1 cellular context compared by ENCODE assay signal in the genomic region with DNA sequence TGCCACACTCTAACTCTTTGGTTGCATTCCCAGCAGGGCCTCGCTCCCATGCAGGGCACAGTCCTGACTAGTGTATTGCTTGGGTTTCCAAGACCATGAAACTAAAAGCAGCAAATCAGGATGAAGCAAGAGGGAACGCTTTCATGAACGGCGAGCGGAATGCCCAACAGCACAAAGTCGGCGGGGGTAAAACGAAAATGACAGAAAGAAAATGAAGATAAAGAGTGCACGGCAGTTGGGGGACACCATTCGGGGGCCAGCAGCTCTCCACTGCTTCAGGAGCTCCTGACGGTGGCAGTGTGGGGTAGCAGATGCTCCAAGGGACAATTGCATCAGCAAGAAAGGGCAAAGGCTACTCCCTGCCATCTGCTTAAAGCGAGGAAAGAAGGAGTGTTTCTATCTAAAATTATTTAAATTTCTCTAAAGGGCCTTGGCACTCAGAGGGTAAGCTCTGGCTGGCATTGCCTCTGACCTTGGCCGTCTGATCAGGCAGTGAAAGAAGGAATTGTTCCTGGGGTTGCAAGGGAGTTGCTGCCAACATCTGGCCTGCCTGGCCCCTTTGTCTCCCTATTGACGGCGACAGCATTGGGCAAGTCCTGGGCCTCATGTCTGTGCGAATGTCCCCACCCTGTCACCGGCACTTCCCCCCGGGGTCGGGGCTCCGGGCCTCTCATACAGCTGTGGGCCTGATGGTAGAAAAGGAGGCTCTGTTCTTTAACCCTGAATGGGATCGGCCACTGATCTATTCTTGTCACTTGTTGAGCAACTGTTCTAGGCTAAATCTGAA.
TF ChIP-seq lines count a peak whose summit lies in the region.

No MANE protein-coding gene starts in this region.

TF ChIP-seq in HepG2, 621 proteins besides CTCF, POLR2A, EP300 and RAD21 (continued from another document and continues in another):
- TF ChIP-seq, protein P1, sequence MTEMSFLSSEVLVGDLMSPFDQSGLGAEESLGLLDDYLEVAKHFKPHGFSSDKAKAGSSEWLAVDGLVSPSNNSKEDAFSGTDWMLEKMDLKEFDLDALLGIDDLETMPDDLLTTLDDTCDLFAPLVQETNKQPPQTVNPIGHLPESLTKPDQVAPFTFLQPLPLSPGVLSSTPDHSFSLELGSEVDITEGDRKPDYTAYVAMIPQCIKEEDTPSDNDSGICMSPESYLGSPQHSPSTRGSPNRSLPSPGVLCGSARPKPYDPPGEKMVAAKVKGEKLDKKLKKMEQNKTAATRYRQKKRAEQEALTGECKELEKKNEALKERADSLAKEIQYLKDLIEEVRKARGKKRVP (CRISPR knock-in tag; IDR thresholded peaks at IDR 0.05) = peak; percentile 68 to 98; a peak in 3 of 4 replicates
- no peak for TF ChIP-seq ETV5 (CRISPR knock-in tag; IDR thresholded peaks at IDR 0.05; ENCODE audit: borderline replicate concordance)
- TF ChIP-seq, protein P2, sequence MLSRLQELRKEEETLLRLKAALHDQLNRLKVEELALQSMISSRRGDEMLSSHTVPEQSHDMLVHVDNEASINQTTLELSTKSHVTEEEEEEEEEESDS (CRISPR knock-in tag; IDR thresholded peaks at IDR 0.05; ENCODE audit: borderline replicate concordance) = no peak
- no peak for TF ChIP-seq ZFP36L1 (CRISPR knock-in tag; IDR thresholded peaks at IDR 0.05)
- TF ChIP-seq, protein P3, sequence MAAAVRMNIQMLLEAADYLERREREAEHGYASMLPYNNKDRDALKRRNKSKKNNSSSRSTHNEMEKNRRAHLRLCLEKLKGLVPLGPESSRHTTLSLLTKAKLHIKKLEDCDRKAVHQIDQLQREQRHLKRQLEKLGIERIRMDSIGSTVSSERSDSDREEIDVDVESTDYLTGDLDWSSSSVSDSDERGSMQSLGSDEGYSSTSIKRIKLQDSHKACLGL (CRISPR knock-in tag; IDR thresholded peaks at IDR 0.05) = no peak
- no peak for TF ChIP-seq RFXANK (CRISPR knock-in tag; IDR thresholded peaks at IDR 0.05)
- TF ChIP-seq KLF15 (CRISPR knock-in tag; IDR thresholded peaks at IDR 0.05; ENCODE audit: borderline replicate concordance) = no peak
- no peak; the same call in 1 of the 2 replicates for TF ChIP-seq KLF11 (CRISPR knock-in tag; IDR thresholded peaks at IDR 0.05)
- no peak for TF ChIP-seq ZMYM2 (CRISPR knock-in tag; IDR thresholded peaks at IDR 0.05)
- no peak for TF ChIP-seq SNAI1 (CRISPR knock-in tag; IDR thresholded peaks at IDR 0.05; ENCODE audit: borderline replicate concordance)
- TF ChIP-seq, protein P4, sequence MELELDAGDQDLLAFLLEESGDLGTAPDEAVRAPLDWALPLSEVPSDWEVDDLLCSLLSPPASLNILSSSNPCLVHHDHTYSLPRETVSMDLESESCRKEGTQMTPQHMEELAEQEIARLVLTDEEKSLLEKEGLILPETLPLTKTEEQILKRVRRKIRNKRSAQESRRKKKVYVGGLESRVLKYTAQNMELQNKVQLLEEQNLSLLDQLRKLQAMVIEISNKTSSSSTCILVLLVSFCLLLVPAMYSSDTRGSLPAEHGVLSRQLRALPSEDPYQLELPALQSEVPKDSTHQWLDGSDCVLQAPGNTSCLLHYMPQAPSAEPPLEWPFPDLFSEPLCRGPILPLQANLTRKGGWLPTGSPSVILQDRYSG (CRISPR knock-in tag; IDR thresholded peaks at IDR 0.05) = no peak
- TF ChIP-seq ZNF543 (CRISPR knock-in tag; IDR thresholded peaks at IDR 0.05) = no peak
- TF ChIP-seq POGZ (CRISPR knock-in tag; IDR thresholded peaks at IDR 0.05) = no peak
- TF ChIP-seq NFIC (IDR thresholded peaks at IDR 0.05; ENCODE audit: low read length) = no peak
- TF ChIP-seq, protein P5, sequence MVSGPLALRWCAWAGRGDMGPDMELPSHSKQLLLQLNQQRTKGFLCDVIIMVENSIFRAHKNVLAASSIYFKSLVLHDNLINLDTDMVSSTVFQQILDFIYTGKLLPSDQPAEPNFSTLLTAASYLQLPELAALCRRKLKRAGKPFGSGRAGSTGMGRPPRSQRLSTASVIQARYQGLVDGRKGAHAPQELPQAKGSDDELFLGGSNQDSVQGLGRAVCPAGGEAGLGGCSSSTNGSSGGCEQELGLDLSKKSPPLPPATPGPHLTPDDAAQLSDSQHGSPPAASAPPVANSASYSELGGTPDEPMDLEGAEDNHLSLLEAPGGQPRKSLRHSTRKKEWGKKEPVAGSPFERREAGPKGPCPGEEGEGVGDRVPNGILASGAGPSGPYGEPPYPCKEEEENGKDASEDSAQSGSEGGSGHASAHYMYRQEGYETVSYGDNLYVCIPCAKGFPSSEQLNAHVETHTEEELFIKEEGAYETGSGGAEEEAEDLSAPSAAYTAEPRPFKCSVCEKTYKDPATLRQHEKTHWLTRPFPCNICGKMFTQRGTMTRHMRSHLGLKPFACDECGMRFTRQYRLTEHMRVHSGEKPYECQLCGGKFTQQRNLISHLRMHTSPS (CRISPR knock-in tag; IDR thresholded peaks at IDR 0.05; ENCODE audit: low read depth) = peak; percentile 44
- TF ChIP-seq KAT8 (CRISPR knock-in tag; IDR thresholded peaks at IDR 0.05) = no peak
- TF ChIP-seq, protein P6, sequence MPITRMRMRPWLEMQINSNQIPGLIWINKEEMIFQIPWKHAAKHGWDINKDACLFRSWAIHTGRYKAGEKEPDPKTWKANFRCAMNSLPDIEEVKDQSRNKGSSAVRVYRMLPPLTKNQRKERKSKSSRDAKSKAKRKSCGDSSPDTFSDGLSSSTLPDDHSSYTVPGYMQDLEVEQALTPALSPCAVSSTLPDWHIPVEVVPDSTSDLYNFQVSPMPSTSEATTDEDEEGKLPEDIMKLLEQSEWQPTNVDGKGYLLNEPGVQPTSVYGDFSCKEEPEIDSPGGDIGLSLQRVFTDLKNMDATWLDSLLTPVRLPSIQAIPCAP (CRISPR knock-in tag; IDR thresholded peaks at IDR 0.05; ENCODE audit: low read depth) = no peak
- TF ChIP-seq HNRNPH1 (optimal IDR thresholded peaks at IDR 0.05; ENCODE audit: low read depth, low read length) = no peak
- no peak for TF ChIP-seq MTF1 (CRISPR knock-in tag; IDR thresholded peaks at IDR 0.05)
- TF ChIP-seq ZSCAN31 (CRISPR knock-in tag; IDR thresholded peaks at IDR 0.05; ENCODE audit: low read depth) = no peak
- TF ChIP-seq, protein P7, sequence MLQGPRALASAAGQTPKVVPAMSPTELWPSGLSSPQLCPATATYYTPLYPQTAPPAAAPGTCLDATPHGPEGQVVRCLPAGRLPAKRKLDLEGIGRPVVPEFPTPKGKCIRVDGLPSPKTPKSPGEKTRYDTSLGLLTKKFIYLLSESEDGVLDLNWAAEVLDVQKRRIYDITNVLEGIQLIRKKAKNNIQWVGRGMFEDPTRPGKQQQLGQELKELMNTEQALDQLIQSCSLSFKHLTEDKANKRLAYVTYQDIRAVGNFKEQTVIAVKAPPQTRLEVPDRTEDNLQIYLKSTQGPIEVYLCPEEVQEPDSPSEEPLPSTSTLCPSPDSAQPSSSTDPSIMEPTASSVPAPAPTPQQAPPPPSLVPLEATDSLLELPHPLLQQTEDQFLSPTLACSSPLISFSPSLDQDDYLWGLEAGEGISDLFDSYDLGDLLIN (CRISPR knock-in tag; IDR thresholded peaks at IDR 0.05; ENCODE audit: borderline replicate concordance) = no peak
- TF ChIP-seq, protein P8, sequence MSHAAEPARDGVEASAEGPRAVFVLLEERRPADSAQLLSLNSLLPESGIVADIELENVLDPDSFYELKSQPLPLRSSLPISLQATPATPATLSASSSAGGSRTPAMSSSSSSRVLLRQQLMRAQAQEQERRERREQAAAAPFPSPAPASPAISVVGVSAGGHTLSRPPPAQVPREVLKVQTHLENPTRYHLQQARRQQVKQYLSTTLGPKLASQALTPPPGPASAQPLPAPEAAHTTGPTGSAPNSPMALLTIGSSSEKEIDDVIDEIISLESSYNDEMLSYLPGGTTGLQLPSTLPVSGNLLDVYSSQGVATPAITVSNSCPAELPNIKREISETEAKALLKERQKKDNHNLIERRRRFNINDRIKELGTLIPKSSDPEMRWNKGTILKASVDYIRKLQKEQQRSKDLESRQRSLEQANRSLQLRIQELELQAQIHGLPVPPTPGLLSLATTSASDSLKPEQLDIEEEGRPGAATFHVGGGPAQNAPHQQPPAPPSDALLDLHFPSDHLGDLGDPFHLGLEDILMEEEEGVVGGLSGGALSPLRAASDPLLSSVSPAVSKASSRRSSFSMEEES (CRISPR knock-in tag; IDR thresholded peaks at IDR 0.05) = no peak
- no peak for TF ChIP-seq TP53 (CRISPR knock-in tag; conservative IDR thresholded peaks at IDR 0.05)
- peak; percentile 54; the same call in 1 of the 2 replicates for TF ChIP-seq BCL6 (CRISPR knock-in tag; IDR thresholded peaks at IDR 0.05)
- no peak for TF ChIP-seq ZNF839 (CRISPR knock-in tag; IDR thresholded peaks at IDR 0.05; ENCODE audit: borderline replicate concordance)
- TF ChIP-seq, protein P9, sequence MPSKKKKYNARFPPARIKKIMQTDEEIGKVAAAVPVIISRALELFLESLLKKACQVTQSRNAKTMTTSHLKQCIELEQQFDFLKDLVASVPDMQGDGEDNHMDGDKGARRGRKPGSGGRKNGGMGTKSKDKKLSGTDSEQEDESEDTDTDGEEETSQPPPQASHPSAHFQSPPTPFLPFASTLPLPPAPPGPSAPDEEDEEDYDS (CRISPR knock-in tag; IDR thresholded peaks at IDR 0.05) = no peak
- TF ChIP-seq, protein P10, sequence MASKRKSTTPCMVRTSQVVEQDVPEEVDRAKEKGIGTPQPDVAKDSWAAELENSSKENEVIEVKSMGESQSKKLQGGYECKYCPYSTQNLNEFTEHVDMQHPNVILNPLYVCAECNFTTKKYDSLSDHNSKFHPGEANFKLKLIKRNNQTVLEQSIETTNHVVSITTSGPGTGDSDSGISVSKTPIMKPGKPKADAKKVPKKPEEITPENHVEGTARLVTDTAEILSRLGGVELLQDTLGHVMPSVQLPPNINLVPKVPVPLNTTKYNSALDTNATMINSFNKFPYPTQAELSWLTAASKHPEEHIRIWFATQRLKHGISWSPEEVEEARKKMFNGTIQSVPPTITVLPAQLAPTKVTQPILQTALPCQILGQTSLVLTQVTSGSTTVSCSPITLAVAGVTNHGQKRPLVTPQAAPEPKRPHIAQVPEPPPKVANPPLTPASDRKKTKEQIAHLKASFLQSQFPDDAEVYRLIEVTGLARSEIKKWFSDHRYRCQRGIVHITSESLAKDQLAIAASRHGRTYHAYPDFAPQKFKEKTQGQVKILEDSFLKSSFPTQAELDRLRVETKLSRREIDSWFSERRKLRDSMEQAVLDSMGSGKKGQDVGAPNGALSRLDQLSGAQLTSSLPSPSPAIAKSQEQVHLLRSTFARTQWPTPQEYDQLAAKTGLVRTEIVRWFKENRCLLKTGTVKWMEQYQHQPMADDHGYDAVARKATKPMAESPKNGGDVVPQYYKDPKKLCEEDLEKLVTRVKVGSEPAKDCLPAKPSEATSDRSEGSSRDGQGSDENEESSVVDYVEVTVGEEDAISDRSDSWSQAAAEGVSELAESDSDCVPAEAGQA (IDR thresholded peaks at IDR 0.05; ENCODE audit: low read depth) = no peak
- TF ChIP-seq, protein P10 (CRISPR knock-in tag; IDR thresholded peaks at IDR 0.05; ENCODE audit: borderline replicate concordance) = no peak
- TF ChIP-seq HNRNPL (IDR thresholded peaks at IDR 0.05; ENCODE audit: low read depth, low read length) = peak; percentile 87
- no peak for TF ChIP-seq ZNF83 (CRISPR knock-in tag; IDR thresholded peaks at IDR 0.05; ENCODE audit: borderline replicate concordance)
- TF ChIP-seq NCOA1 (CRISPR knock-in tag; IDR thresholded peaks at IDR 0.05) = no peak
- TF ChIP-seq SKI (IDR thresholded peaks at IDR 0.05; ENCODE audit: partially characterized antibody) = peak; percentile 75
- TF ChIP-seq ZNF562 (CRISPR knock-in tag; IDR thresholded peaks at IDR 0.05; ENCODE audit: borderline replicate concordance) = no peak
- no peak for TF ChIP-seq ZNF484 (CRISPR knock-in tag; IDR thresholded peaks at IDR 0.05; ENCODE audit: borderline replicate concordance, low read depth)
- TF ChIP-seq, protein P11, sequence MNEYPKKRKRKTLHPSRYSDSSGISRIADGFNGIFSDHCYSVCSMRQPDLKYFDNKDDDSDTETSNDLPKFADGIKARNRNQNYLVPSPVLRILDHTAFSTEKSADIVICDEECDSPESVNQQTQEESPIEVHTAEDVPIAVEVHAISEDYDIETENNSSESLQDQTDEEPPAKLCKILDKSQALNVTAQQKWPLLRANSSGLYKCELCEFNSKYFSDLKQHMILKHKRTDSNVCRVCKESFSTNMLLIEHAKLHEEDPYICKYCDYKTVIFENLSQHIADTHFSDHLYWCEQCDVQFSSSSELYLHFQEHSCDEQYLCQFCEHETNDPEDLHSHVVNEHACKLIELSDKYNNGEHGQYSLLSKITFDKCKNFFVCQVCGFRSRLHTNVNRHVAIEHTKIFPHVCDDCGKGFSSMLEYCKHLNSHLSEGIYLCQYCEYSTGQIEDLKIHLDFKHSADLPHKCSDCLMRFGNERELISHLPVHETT (CRISPR knock-in tag; conservative IDR thresholded peaks at IDR 0.05) = no peak
- peak; percentile 44; the same call in 1 of the 2 replicates for TF ChIP-seq ZFY (CRISPR knock-in tag; IDR thresholded peaks at IDR 0.05)
- TF ChIP-seq HOXD1 (CRISPR knock-in tag; IDR thresholded peaks at IDR 0.05) = no peak; the same call in 1 of the 2 replicates
- no peak for TF ChIP-seq ZIK1 (CRISPR knock-in tag; IDR thresholded peaks at IDR 0.05; ENCODE audit: borderline replicate concordance, low read depth)
- TF ChIP-seq, protein P12, sequence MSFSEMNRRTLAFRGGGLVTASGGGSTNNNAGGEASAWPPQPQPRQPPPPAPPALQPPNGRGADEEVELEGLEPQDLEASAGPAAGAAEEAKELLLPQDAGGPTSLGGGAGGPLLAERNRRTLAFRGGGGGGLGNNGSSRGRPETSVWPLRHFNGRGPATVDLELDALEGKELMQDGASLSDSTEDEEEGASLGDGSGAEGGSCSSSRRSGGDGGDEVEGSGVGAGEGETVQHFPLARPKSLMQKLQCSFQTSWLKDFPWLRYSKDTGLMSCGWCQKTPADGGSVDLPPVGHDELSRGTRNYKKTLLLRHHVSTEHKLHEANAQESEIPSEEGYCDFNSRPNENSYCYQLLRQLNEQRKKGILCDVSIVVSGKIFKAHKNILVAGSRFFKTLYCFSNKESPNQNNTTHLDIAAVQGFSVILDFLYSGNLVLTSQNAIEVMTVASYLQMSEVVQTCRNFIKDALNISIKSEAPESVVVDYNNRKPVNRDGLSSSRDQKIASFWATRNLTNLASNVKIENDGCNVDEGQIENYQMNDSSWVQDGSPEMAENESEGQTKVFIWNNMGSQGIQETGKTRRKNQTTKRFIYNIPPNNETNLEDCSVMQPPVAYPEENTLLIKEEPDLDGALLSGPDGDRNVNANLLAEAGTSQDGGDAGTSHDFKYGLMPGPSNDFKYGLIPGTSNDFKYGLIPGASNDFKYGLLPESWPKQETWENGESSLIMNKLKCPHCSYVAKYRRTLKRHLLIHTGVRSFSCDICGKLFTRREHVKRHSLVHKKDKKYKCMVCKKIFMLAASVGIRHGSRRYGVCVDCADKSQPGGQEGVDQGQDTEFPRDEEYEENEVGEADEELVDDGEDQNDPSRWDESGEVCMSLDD (CRISPR knock-in tag; IDR thresholded peaks at IDR 0.05; ENCODE audit: borderline replicate concordance) = no peak
